8 cellular contexts compared by ENCODE assay signal in the genomic region with DNA sequence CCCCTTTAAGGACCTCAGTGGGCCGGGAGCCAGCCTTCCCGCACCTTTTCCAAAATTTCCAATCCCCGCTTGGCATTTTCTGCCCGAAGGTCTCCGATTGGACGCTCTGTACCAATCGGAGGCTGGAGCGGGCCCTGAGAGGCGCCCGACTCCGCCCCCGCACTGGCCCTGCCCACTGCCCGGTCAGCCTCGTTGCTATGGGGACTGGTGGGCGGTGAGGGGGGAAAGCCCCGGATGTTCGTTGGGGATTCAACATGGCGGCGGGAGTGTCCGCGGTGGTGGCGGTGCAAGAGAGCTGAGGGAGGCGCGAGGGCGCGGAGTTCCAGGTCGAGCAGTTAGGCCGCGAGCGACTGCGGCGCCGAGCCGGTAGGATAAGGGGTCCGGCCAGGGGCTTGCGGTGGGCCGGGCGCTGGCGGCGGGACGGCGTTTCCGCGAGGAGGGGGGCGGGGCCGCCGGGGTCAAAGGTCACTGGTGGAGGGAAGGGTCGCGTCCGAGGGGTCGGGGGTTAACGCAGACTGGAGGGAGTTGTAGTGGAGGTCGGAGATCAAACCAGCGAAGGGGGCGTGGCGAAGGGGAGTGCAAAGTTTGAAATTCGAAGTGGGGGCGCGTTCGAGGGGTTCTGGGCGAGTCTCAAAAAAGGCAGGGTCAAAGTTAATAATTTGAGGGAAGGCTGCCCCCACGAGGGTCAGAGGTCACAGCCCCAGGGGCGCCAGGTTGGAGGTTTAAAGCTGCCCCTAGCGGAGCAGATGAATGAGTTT. TPM values are rescaled to one million over a fixed set of nuclear protein-coding genes. Genes with fewer than 3 reads are reported as not detected.
DNase-seq lines count a peak whose midpoint lies in the region; ATAC-seq and TF ChIP-seq lines count a peak whose summit lies in the region.

A gene (plus strand): TSS at position 233 of the 758 bp plus-strand sequence. CDS start 43,768 bp downstream, outside the sequence.

- peaks cover 6% of the 10 kb centered on the region for H3K27me3 Mint-ChIP-seq in activated CD4-positive, alpha-beta T cell treated with anti-CD3 and anti-CD28 coated beads, Interleukin-2, amount 10 ng/mL, durations not matched to agents 24 days and 14 days

- peak within 1 kb of the TSS; percentile 72 to 90 for H3K9ac ChIP-seq in colonic mucosa (ENCODE audit: low read depth in 2 of 2, low read length in 2 of 2)

- H3K36me3 Mint-ChIP-seq in activated CD4-positive, alpha-beta T cell treated with anti-CD3 and anti-CD28 coated beads, Interleukin-2, amount 10 ng/mL, durations not matched to agents 24 days and 14 days (ENCODE audit: low read depth) = peaks cover 4% of the 10 kb centered on the region

- H3K27ac Mint-ChIP-seq in activated CD4-positive, alpha-beta T cell treated with anti-CD3 and anti-CD28 coated beads, Interleukin-2, amount 10 ng/mL, durations not matched to agents 24 days and 14 days = peak within 1 kb of the TSS; percentile 96

- no peaks in the 10 kb centered on the region for H3K9me3 Mint-ChIP-seq in activated CD4-positive, alpha-beta T cell treated with anti-CD3 and anti-CD28 coated beads, Interleukin-2, amount 10 ng/mL, durations not matched to agents 24 days and 14 days

- intact Hi-C loops in activated CD4-positive, alpha-beta T cell treated with anti-CD3 and anti-CD28 coated beads, Interleukin-2, amount 10 ng/mL, durations not matched to agents 24 days and 14 days (cut with micrococcal nuclease) = no loop called here
- intact Hi-C loops in colonic mucosa (cut with DNase I) = no loop called here

- peak; percentile 88 for ATAC-seq in HG03460 (IDR thresholded peaks at IDR 0.05; ENCODE audit: unreplicated experiment)

- H3K36me3 ChIP-seq in BE2C = no peaks in the 10 kb centered on the region
- no peaks in the 10 kb centered on the region for H3K36me3 ChIP-seq in colonic mucosa

- TF ChIP-seq CTCF in BE2C (IDR thresholded peaks at IDR 0.05; ENCODE audit: low read depth, low read length) (no peak), colonic mucosa (IDR thresholded peaks at IDR 0.05) (no peak)

- H3K9me3 ChIP-seq in BE2C (no peaks in the 10 kb centered on the region), colonic mucosa (no peaks in the 10 kb centered on the region)

- H3K4me3 ChIP-seq in BE2C (ENCODE audit: low read depth, low read length) (peak within 1 kb of the TSS; percentile 79), colonic mucosa (peak within 1 kb of the TSS; percentile 79)

- no peaks in the 10 kb centered on the region for H3K4me1 ChIP-seq in BE2C
- peaks cover 15% of the 10 kb centered on the region for H3K4me1 ChIP-seq in colonic mucosa

- peaks cover 31% of the 10 kb centered on the region for H3K4me1 Mint-ChIP-seq in activated CD4-positive, alpha-beta T cell treated with anti-CD3 and anti-CD28 coated beads, Interleukin-2, amount 10 ng/mL, durations not matched to agents 24 days and 14 days

- H3K27me3 ChIP-seq in BE2C (no peaks in the 10 kb centered on the region), colonic mucosa (no peaks in the 10 kb centered on the region), layer of hippocampus (ENCODE audit: control insufficient read depth, insufficient read depth, low read length) (no peaks in the 10 kb centered on the region)

- H3K27ac ChIP-seq in colonic mucosa = peak within 1 kb of the TSS; percentile 92
- peak within 1 kb of the TSS; percentile 87 for H3K27ac ChIP-seq in layer of hippocampus (ENCODE audit: low read depth, low read length)

- DNase-seq in BE2C = peak; percentile 98
- DNase-seq in GM19240 (ENCODE audit: insufficient read length, low spot score) = peak; percentile 100
- DNase-seq in NCI-H526 treated with DMSO at 0.1 percent for 48 hours (lab: John Stamatoyannopoulos, UW) = peak; percentile 97
- DNase-seq in activated CD4-positive, alpha-beta T cell treated with anti-CD3 and anti-CD28 coated beads, Interleukin-2, amount 10 ng/mL, durations not matched to agents 24 days and 14 days = peak; percentile 99
- peak; percentile 97 for DNase-seq in colonic mucosa
- DNase-seq in stimulated activated CD4-positive, alpha-beta T cell treated with anti-CD3 and anti-CD28 coated beads, Interleukin-1b, Interleukin-23, amount 100 ng/mL, for 4 hours (ENCODE audit: low read depth in 2 of 2) = peak; percentile 90 to 97

- H3K4me3 Mint-ChIP-seq in activated CD4-positive, alpha-beta T cell treated with anti-CD3 and anti-CD28 coated beads, Interleukin-2, amount 10 ng/mL, durations not matched to agents 24 days and 14 days = peak within 1 kb of the TSS; percentile 89

RNA-seq across cellular contexts. Expression of the gene that starts here (rescaled TPM):
- 113 TPM for polyA plus RNA-seq in BE2C (2012; ENCODE audit: insufficient read depth, insufficient read length, low read depth)
- total RNA-seq in activated CD4-positive, alpha-beta T cell treated with anti-CD3 and anti-CD28 coated beads, Interleukin-2, amount 10 ng/mL, durations not matched to agents 24 days and 14 days = 14.8 and 16.9 TPM in 2 replicates
- 100 to 1,000 TPM in 1 of 2 donors, 10 to 100 TPM in 1; 85.5 to 127 TPM for total RNA-seq in colonic mucosa

Comparison
In these comparisons a context has a peak if more than half of its experiments do, and no peak if none do; other contexts are left out.
1. Peak in every context shown above with its lines: DNase-seq, ATAC-seq, H3K4me3 ChIP-seq and H3K27ac ChIP-seq.